8 cellular contexts compared by ENCODE assay signal in genomic region chr17:3944485-3945388, GRCh38.
DNase-seq lines count a peak whose midpoint lies in the region; ATAC-seq and TF ChIP-seq lines count a peak whose summit lies in the region.

No MANE protein-coding gene starts in this region.

- H3K36me3 ChIP-seq in neutrophil, result peaks cover 100% of the 10 kb centered on the region

- H3K4me1 ChIP-seq in neutrophil (ENCODE audit: control insufficient read depth in 1 of 2, insufficient read depth in 1 of 2, low read depth in 1 of 2, low read length in 1 of 2), result no peaks in the 10 kb centered on the region

- no peaks in the 10 kb centered on the region for H3K27me3 ChIP-seq in neutrophil

- peak overlapping the region; percentile 35 for H3K27ac ChIP-seq in neutrophil

- no peaks in the 10 kb centered on the region for H3K9me3 ChIP-seq in neutrophil

- peak in 4 of 6 experiments; percentile 23 to 47 (median 38) for DNase-seq in stimulated activated naive CD4-positive, alpha-beta T cell (lab: John Stamatoyannopoulos, UW)
- DNase-seq in stimulated activated naive CD4-positive, alpha-beta T cell treated with Interleukin-2 at 50 U/mL for 16 hours (lab: John Stamatoyannopoulos, UW), result no peak
- DNase-seq in activated T-cell treated with anti-CD3 and anti-CD28 coated beads for 48 hours (ENCODE audit: low read depth) (peak; percentile 57), fibroblast of the conjunctiva (ENCODE audit: low read depth) (peak; percentile 40), pons (ENCODE audit: low spot score) (no peak)
- no peak for DNase-seq in effector CD4-positive, alpha-beta T cell

- H3K4me3 ChIP-seq in neutrophil (ENCODE audit: low read depth in 1 of 2, low read length in 1 of 2), result no peak overlapping the region

- ATAC-seq in HG02981 (IDR thresholded peaks at IDR 0.05; ENCODE audit: unreplicated experiment), result no peak

- no peak for TF ChIP-seq CTCF in neutrophil (IDR thresholded peaks at IDR 0.05)

Comparison
In these comparisons a context has a peak if more than half of its experiments do, and no peak if none do; other contexts are left out.
1. DNase-seq: peak in stimulated activated naive CD4-positive, alpha-beta T cell (4 of 6), activated T-cell treated with anti-CD3 and anti-CD28 coated beads for 48 hours (single experiment) and fibroblast of the conjunctiva (single experiment); none in stimulated activated naive CD4-positive, alpha-beta T cell treated with Interleukin-2 at 50 U/mL for 16 hours (single experiment), pons (single experiment) and effector CD4-positive, alpha-beta T cell (single experiment).